ENCODE assay signal across 35 cellular contexts in genomic region chr4:23635468-23635867, GRCh38.
"Had no signal": no experiment of that assay in that cellular context is flagged by ENCODE, and none has a peak within 500 bp of the region (broad histone marks: within the 10 kb centered on the region; RNA-seq: fewer than 3 reads in every experiment).

No MANE protein-coding gene starts in this region.

- H3K9me3 ChIP-seq: MG63 had no signal

- DNase-seq: Karpas-422, Kasumi-1, MG63, MM.1S, MV-4-11, NCI-H1048, NCI-H1092, NCI-H1092 treated with DMSO at 0.1 percent for 48 hours, NCI-H1105, NCI-H1105 treated with DMSO at 0.1 percent for 48 hours, NCI-H1417, NCI-H1417 treated with DMSO at 0.1 percent for 48 hours, NCI-H1436, NCI-H1436 treated with DMSO at 0.1 percent for 48 hours, NCI-H146, NCI-H1694, NCI-H1694 treated with DMSO at 0.1 percent for 48 hours, NCI-H187, NCI-H187 treated with DMSO at 0.1 percent for 48 hours, NCI-H1930, NCI-H2029, NCI-H2029 treated with DMSO at 0.1 percent for 48 hours, NCI-H2081, NCI-H2081 treated with DMSO at 0.1 percent for 48 hours, NCI-H2107, NCI-H2171, NCI-H2171 treated with DMSO at 0.1 percent for 48 hours, NCI-H2227 treated with DMSO at 0.1 percent for 48 hours, NCI-H226, NCI-H345, NCI-H446, NCI-H446 treated with DMSO at 0.1 percent for 48 hours, NCI-H510A, NCI-H510A treated with DMSO at 0.1 percent for 48 hours, NCI-H524 had no signal

- H3K4me3 ChIP-seq: MG63 had no signal

- H3K27me3 ChIP-seq: MG63 had no signal

- H3K36me3 ChIP-seq: MG63 had no signal
